ENCODE assay signal across 10 cellular contexts in the genomic region with DNA sequence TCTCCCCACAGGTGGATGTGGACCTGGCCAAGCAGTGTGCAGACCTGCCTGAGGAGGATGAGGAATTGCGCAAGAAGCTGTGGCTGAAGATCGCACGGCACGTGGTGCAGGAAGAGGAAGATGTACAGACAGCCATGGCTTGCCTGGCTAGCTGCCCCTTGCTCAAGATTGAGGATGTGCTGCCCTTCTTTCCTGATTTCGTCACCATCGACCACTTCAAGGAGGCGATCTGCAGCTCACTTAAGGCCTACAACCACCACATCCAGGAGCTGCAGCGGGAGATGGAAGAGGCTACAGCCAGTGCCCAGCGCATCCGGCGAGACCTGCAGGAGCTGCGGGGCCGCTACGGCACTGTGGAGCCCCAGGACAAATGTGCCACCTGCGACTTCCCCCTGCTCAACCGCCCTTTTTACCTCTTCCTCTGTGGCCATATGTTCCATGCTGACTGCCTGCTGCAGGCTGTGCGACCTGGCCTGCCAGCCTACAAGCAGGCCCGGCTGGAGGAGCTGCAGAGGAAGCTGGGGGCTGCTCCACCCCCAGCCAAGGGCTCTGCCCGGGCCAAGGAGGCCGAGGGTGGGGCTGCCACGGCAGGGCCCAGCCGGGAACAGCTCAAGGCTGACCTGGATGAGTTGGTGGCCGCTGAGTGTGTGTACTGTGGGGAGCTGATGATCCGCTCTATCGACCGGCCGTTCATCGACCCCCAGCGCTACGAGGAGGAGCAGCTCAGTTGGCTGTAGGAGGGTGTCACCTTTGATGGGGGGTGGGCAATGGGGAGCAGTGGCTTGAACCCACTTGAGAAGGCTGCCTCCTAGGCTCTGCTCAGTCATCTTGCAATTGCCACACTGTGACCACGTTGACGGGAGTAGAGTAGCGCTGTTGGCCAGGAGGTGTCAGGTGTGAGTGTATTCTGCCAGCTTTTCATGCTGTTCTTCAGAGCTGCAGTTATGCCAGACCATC. TPM values are rescaled to one million over a fixed set of nuclear protein-coding genes. Genes with fewer than 3 reads are reported as not detected.
DNase-seq lines count a peak whose midpoint lies in the region.
"Had no signal": no experiment of that assay in that cellular context is flagged by ENCODE, and none has a peak within 500 bp of the region (broad histone marks: within the 10 kb centered on the region; RNA-seq: fewer than 3 reads in every experiment).

No MANE protein-coding gene starts in this region.

- DNase-seq in C1 segment of cervical spinal cord (lab: John Stamatoyannopoulos, UW) (peak in 8 of 14 donors; percentile 15 to 63 (median 46)), MV-4-11 (lab: John Stamatoyannopoulos, UW) (peak; percentile 98), cerebellar cortex (ENCODE audit: low spot score) (peak; percentile 76), medulla oblongata (ENCODE audit: extremely low spot score) (peak; percentile 82), mesenteric fat pad (ENCODE audit: low spot score) (no peak), NCI-H1417 (lab: John Stamatoyannopoulos, UW) (no peak), NCI-H774 (lab: John Stamatoyannopoulos, UW) (no peak)
- no peak for DNase-seq in activated naive CD4-positive, alpha-beta T cell (lab: John Stamatoyannopoulos, UW)
- DNase-seq: Calu3, occipital lobe had no signal

RNA-seq across cellular contexts. Expression of gene VPS18, which starts 8.6 kb away (rescaled TPM):
- 29.3 TPM for total RNA-seq in mesenteric fat pad

RNA-seq across cellular contexts. Expression of gene DLL4, which starts 26.3 kb away (rescaled TPM):
- 15.2 TPM for total RNA-seq in mesenteric fat pad
- total RNA-seq: Calu3 had no signal

RNA-seq across cellular contexts. Expression of gene RHOV, which starts 28.8 kb away (rescaled TPM):
- not detected for total RNA-seq in mesenteric fat pad

RNA-seq across cellular contexts. Expression of gene CHAC1, which starts 50.4 kb away (rescaled TPM):
- 2.4 TPM for total RNA-seq in mesenteric fat pad

RNA-seq across cellular contexts. Expression of gene SPINT1, which starts 59.0 kb away (rescaled TPM):
- 2.7 TPM for total RNA-seq in mesenteric fat pad

Comparison
In these comparisons a context has a peak if more than half of its experiments do, and no peak if none do; other contexts are left out.
1. DNase-seq: peak in C1 segment of cervical spinal cord (8 of 14), MV-4-11 (single experiment), cerebellar cortex (single experiment) and medulla oblongata (single experiment); none in mesenteric fat pad (single experiment), NCI-H1417 (0 of 3), NCI-H774 (single experiment) and activated naive CD4-positive, alpha-beta T cell (0 of 4).